In the genomic region with DNA sequence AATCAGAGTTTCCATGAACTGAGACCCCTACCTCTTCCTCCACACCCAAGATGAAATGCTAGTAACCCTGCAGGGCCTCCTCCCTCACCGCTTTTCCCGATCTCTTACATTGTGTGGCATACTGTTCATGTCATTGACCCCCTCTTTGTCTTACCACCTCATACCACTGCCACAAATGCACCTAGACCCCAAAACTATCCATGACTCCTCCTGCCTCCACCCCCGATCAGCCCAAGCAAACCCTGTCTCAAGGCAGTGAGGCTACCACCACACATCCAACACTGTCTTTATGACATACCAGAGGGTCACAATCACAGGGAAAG, we compare ENCODE assay signal across 1 cellular context.
TF ChIP-seq lines count a peak whose summit lies in the region.

No MANE protein-coding gene starts in this region.

TF ChIP-seq in SK-N-SH, 30 proteins besides CTCF, POLR2A, EP300 and RAD21 (continued from another document):
- TF ChIP-seq, protein P1, sequence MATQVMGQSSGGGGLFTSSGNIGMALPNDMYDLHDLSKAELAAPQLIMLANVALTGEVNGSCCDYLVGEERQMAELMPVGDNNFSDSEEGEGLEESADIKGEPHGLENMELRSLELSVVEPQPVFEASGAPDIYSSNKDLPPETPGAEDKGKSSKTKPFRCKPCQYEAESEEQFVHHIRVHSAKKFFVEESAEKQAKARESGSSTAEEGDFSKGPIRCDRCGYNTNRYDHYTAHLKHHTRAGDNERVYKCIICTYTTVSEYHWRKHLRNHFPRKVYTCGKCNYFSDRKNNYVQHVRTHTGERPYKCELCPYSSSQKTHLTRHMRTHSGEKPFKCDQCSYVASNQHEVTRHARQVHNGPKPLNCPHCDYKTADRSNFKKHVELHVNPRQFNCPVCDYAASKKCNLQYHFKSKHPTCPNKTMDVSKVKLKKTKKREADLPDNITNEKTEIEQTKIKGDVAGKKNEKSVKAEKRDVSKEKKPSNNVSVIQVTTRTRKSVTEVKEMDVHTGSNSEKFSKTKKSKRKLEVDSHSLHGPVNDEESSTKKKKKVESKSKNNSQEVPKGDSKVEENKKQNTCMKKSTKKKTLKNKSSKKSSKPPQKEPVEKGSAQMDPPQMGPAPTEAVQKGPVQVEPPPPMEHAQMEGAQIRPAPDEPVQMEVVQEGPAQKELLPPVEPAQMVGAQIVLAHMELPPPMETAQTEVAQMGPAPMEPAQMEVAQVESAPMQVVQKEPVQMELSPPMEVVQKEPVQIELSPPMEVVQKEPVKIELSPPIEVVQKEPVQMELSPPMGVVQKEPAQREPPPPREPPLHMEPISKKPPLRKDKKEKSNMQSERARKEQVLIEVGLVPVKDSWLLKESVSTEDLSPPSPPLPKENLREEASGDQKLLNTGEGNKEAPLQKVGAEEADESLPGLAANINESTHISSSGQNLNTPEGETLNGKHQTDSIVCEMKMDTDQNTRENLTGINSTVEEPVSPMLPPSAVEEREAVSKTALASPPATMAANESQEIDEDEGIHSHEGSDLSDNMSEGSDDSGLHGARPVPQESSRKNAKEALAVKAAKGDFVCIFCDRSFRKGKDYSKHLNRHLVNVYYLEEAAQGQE (IDR thresholded peaks at IDR 0.05; ENCODE audit: low read depth, low read length), result no peak
- TF ChIP-seq, protein P2, sequence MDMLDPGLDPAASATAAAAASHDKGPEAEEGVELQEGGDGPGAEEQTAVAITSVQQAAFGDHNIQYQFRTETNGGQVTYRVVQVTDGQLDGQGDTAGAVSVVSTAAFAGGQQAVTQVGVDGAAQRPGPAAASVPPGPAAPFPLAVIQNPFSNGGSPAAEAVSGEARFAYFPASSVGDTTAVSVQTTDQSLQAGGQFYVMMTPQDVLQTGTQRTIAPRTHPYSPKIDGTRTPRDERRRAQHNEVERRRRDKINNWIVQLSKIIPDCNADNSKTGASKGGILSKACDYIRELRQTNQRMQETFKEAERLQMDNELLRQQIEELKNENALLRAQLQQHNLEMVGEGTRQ (IDR thresholded peaks at IDR 0.05; ENCODE audit: borderline replicate concordance, low read depth, low read length), result no peak
- no peak for TF ChIP-seq TAF1 (IDR thresholded peaks at IDR 0.05; ENCODE audit: borderline replicate concordance, low read depth, low read length)
